Comparison of ENCODE assay signal across 11 cellular contexts in the genomic region with DNA sequence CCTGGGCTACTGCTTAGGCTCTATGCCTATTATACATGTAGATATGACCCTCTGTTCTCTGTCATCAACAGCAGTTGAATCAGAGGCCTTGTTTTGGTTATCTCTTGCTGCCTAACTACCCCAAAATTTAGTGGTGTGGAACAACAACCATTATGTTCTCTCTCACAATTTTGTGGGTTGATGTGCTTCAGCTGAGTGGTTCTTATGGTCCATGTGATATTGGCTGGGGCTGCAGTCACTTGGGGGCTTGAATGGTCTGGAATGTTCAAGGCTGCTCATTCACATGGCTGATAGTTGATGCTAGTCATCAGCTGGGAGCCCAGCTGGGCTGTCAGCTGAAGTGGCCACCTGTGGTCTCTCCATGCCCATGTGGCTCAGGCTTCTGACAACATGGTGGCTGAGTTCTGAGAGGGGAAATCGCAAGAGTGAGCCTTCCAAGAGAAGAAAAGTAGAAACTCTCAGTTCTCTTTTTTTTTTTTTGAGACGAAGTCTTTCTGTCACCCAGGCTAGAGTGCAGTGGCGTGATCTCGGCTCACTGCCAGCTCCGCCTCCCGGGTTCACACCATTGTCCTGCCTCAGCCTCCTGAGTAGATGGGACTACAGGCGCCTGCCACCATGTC. TPM values are rescaled to one million over a fixed set of nuclear protein-coding genes. Genes with fewer than 3 reads are reported as not detected.
DNase-seq lines count a peak whose midpoint lies in the region; ATAC-seq and TF ChIP-seq lines count a peak whose summit lies in the region.
"Had no signal": no experiment of that assay in that cellular context is flagged by ENCODE, and none has a peak within 500 bp of the region (broad histone marks: within the 10 kb centered on the region; RNA-seq: fewer than 3 reads in every experiment).

No MANE protein-coding gene starts in this region.

- no peaks in the 10 kb centered on the region for H4K20me1 ChIP-seq in SK-N-SH (ENCODE audit: insufficient read depth)

- H3K27me3 Mint-ChIP-seq in CD14-positive monocyte (ENCODE audit: low read depth in 3 of 3): peaks cover 0 to 3% (median 1%) of the 10 kb centered on the region in 3 donors
- H3K27me3 Mint-ChIP-seq in activated CD4-positive, alpha-beta T cell treated with anti-CD3 and anti-CD28 coated beads, Interleukin-2, amount 10 ng/mL, durations not matched to agents 24 days and 14 days: no peaks in the 10 kb centered on the region

- CTCF ChIA-PET in SK-N-SH (lab: Yijun Ruan, JAX): interaction anchor here (1.6 to 1.9 kb wide), 3 partner anchors 9 to 16 kb away, joined by 3 to 7 read pairs (median 6); no protein-coding TSS in a partner anchor

- no peak for TF ChIP-seq CTCF in CD14-positive monocyte (IDR thresholded peaks at IDR 0.05)
- TF ChIP-seq CTCF in SK-N-SH (IDR thresholded peaks at IDR 0.05): no peak

- peak overlapping the region in 6 of 7 donors; percentile 36 to 92 (median 88) for H3K27ac Mint-ChIP-seq in CD14-positive monocyte
- no peak overlapping the region for H3K27ac Mint-ChIP-seq in activated CD4-positive, alpha-beta T cell treated with anti-CD3 and anti-CD28 coated beads, Interleukin-2, amount 10 ng/mL, durations not matched to agents 24 days and 14 days
- H3K27ac Mint-ChIP-seq: T-helper 2 cell treated with Interferon-gamma antibody and Interleukin-4, amounts not matched to agents 5 μg/mL and 100 μg/mL, for 36 hours had no signal

- H3K4me3 ChIP-seq in SK-N-SH (ENCODE audit: low read depth in 2 of 2, low read length in 1 of 2): no peak overlapping the region

- intact Hi-C loops in CD14-positive monocyte (cut with micrococcal nuclease): no loop called here
- intact Hi-C loops in activated CD4-positive, alpha-beta T cell treated with anti-CD3 and anti-CD28 coated beads, Interleukin-2, amount 10 ng/mL, durations not matched to agents 24 days and 14 days (cut with micrococcal nuclease): no loop called here

- H3K27me3 ChIP-seq in SK-N-SH (ENCODE audit: insufficient read depth): no peaks in the 10 kb centered on the region

- WGBS in SK-N-SH (ENCODE audit: low lambda C conversion rate): 73% methylated on average over 7 of the region's 7 CpGs

- no peaks in the 10 kb centered on the region for H3K9me3 ChIP-seq in SK-N-SH

- H3K4me2 ChIP-seq in SK-N-SH: no peak overlapping the region

- H3K27ac ChIP-seq in SK-N-SH (ENCODE audit: low read depth in 2 of 2, low read length in 1 of 2): no peak overlapping the region

- H3K9me2 ChIP-seq in SK-N-SH: no peaks in the 10 kb centered on the region

- no peak overlapping the region for H2AFZ ChIP-seq in SK-N-SH (ENCODE audit: low read depth)

- POLR2A ChIA-PET in SK-N-SH (lab: Yijun Ruan, JAX): no interaction called here

- TF ChIP-seq RAD21 in SK-N-SH (IDR thresholded peaks at IDR 0.05; ENCODE audit: low read length): no peak

- DNase-seq in CD14-positive monocyte (ENCODE audit: low spot score) (peak; percentile 47), RPMI8226 (peak; percentile 85), Ammon's horn (ENCODE audit: low spot score) (no peak), SK-N-SH (no peak), NCI-H1092 (lab: John Stamatoyannopoulos, UW) (no peak)
- DNase-seq in activated CD4-positive, alpha-beta T cell treated with anti-CD3 and anti-CD28 coated beads, Interleukin-2, amount 10 ng/mL, durations not matched to agents 24 days and 14 days: no peak
- DNase-seq: KG1; stimulated activated CD4-positive, alpha-beta T cell treated with anti-CD3 and anti-CD28 coated beads, Interleukin-15, amount 100 ng/mL, for 24 hours had no signal

- peaks cover 11% of the 10 kb centered on the region for H3K4me1 Mint-ChIP-seq in CD14-positive monocyte
- no peaks in the 10 kb centered on the region for H3K4me1 Mint-ChIP-seq in activated CD4-positive, alpha-beta T cell treated with anti-CD3 and anti-CD28 coated beads, Interleukin-2, amount 10 ng/mL, durations not matched to agents 24 days and 14 days

- no peak overlapping the region for H3K4me3 Mint-ChIP-seq in CD14-positive monocyte
- no peak overlapping the region for H3K4me3 Mint-ChIP-seq in activated CD4-positive, alpha-beta T cell treated with anti-CD3 and anti-CD28 coated beads, Interleukin-2, amount 10 ng/mL, durations not matched to agents 24 days and 14 days
- H3K4me3 Mint-ChIP-seq: T-helper 2 cell treated with Interferon-gamma antibody and Interleukin-4, amounts not matched to agents 5 μg/mL and 100 μg/mL, for 36 hours had no signal

- TF ChIP-seq EP300 in SK-N-SH (IDR thresholded peaks at IDR 0.05; ENCODE audit: borderline replicate concordance in 1 of 2, low read depth in 1 of 2, low read length in 1 of 2): no peak

- H3K36me3 ChIP-seq in SK-N-SH (replicated peaks in 1 of 2; ENCODE audit: control insufficient read depth in 1 of 2, insufficient read depth in 2 of 2, low read length in 1 of 2): no peaks in the 10 kb centered on the region

- peak; percentile 94 for ATAC-seq in GM19324 (IDR thresholded peaks at IDR 0.05; ENCODE audit: low FRiP score, unreplicated experiment)
- ATAC-seq in HG03045 (IDR thresholded peaks at IDR 0.05; ENCODE audit: unreplicated experiment): peak; percentile 88

- no peak overlapping the region for H3K9ac ChIP-seq in SK-N-SH

- no peaks in the 10 kb centered on the region for H3K4me1 ChIP-seq in SK-N-SH (ENCODE audit: control insufficient read depth in 1 of 2, insufficient read depth in 2 of 2, low read depth in 1 of 2, low read length in 1 of 2)

- no peaks in the 10 kb centered on the region for H3K79me2 ChIP-seq in SK-N-SH (ENCODE audit: insufficient read depth)

- no peaks in the 10 kb centered on the region for H3F3A ChIP-seq in SK-N-SH (replicated peaks; ENCODE audit: insufficient read depth)

- peaks cover 14 to 33% of the 10 kb centered on the region in 2 donors for H3K36me3 Mint-ChIP-seq in CD14-positive monocyte
- peaks cover 7% of the 10 kb centered on the region for H3K36me3 Mint-ChIP-seq in activated CD4-positive, alpha-beta T cell treated with anti-CD3 and anti-CD28 coated beads, Interleukin-2, amount 10 ng/mL, durations not matched to agents 24 days and 14 days (ENCODE audit: low read depth)

- H3K9me3 Mint-ChIP-seq in CD14-positive monocyte: peaks cover 0 to 8% (median 0%) of the 10 kb centered on the region in 7 donors
- no peaks in the 10 kb centered on the region for H3K9me3 Mint-ChIP-seq in activated CD4-positive, alpha-beta T cell treated with anti-CD3 and anti-CD28 coated beads, Interleukin-2, amount 10 ng/mL, durations not matched to agents 24 days and 14 days
- H3K9me3 Mint-ChIP-seq: T-helper 2 cell treated with Interferon-gamma antibody and Interleukin-4, amounts not matched to agents 5 μg/mL and 100 μg/mL, for 36 hours had no signal

TF ChIP-seq in SK-N-SH, 30 proteins besides CTCF, POLR2A, EP300 and RAD21 (continues in another document):
- TF ChIP-seq RXRA (IDR thresholded peaks at IDR 0.05; ENCODE audit: borderline replicate concordance, low read depth) (no peak), TEAD4 (IDR thresholded peaks at IDR 0.05; ENCODE audit: borderline replicate concordance, insufficient read depth) (no peak), TCF12 (IDR thresholded peaks at IDR 0.05) (no peak), FOSL2 (IDR thresholded peaks at IDR 0.05; ENCODE audit: borderline replicate concordance, low read depth) (no peak), MXI1 (IDR thresholded peaks at IDR 0.05; ENCODE audit: low read depth, low read length) (no peak)
- TF ChIP-seq, protein P1, sequence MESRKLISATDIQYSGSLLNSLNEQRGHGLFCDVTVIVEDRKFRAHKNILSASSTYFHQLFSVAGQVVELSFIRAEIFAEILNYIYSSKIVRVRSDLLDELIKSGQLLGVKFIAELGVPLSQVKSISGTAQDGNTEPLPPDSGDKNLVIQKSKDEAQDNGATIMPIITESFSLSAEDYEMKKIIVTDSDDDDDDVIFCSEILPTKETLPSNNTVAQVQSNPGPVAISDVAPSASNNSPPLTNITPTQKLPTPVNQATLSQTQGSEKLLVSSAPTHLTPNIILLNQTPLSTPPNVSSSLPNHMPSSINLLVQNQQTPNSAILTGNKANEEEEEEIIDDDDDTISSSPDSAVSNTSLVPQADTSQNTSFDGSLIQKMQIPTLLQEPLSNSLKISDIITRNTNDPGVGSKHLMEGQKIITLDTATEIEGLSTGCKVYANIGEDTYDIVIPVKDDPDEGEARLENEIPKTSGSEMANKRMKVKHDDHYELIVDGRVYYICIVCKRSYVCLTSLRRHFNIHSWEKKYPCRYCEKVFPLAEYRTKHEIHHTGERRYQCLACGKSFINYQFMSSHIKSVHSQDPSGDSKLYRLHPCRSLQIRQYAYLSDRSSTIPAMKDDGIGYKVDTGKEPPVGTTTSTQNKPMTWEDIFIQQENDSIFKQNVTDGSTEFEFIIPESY (IDR thresholded peaks at IDR 0.05; ENCODE audit: borderline replicate concordance, low read depth): no peak
- TF ChIP-seq, protein P2, sequence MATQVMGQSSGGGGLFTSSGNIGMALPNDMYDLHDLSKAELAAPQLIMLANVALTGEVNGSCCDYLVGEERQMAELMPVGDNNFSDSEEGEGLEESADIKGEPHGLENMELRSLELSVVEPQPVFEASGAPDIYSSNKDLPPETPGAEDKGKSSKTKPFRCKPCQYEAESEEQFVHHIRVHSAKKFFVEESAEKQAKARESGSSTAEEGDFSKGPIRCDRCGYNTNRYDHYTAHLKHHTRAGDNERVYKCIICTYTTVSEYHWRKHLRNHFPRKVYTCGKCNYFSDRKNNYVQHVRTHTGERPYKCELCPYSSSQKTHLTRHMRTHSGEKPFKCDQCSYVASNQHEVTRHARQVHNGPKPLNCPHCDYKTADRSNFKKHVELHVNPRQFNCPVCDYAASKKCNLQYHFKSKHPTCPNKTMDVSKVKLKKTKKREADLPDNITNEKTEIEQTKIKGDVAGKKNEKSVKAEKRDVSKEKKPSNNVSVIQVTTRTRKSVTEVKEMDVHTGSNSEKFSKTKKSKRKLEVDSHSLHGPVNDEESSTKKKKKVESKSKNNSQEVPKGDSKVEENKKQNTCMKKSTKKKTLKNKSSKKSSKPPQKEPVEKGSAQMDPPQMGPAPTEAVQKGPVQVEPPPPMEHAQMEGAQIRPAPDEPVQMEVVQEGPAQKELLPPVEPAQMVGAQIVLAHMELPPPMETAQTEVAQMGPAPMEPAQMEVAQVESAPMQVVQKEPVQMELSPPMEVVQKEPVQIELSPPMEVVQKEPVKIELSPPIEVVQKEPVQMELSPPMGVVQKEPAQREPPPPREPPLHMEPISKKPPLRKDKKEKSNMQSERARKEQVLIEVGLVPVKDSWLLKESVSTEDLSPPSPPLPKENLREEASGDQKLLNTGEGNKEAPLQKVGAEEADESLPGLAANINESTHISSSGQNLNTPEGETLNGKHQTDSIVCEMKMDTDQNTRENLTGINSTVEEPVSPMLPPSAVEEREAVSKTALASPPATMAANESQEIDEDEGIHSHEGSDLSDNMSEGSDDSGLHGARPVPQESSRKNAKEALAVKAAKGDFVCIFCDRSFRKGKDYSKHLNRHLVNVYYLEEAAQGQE (IDR thresholded peaks at IDR 0.05; ENCODE audit: low read depth, low read length): no peak

RNA-seq across cellular contexts. Expression of a gene that starts 47.8 kb away (rescaled TPM):
- 10 to 100 TPM in 1 of 2 donors, 1 to 10 TPM in 1; 8.3 to 12.7 TPM for polyA plus RNA-seq in CD14-positive monocyte
- polyA plus RNA-seq in SK-N-SH (2012; rRNA removed): 4.5 and 5.8 TPM in 2 replicates
- 5.4 and 5.5 TPM in 2 replicates for polyA plus RNA-seq in SK-N-SH (2012; cell fraction: cytosol; rRNA removed)
- 3.0 and 4.1 TPM in 2 replicates for polyA plus RNA-seq in SK-N-SH (2012; cell fraction: nucleus; rRNA removed)
- 8.6 and 10.7 TPM in 2 replicates for total RNA-seq in activated CD4-positive, alpha-beta T cell treated with anti-CD3 and anti-CD28 coated beads, Interleukin-2, amount 10 ng/mL, durations not matched to agents 24 days and 14 days

Comparison
In these comparisons a context has a peak if more than half of its experiments do, and no peak if none do; other contexts are left out.
1. DNase-seq: peak in CD14-positive monocyte (single experiment) and RPMI8226 (single experiment); none in Ammon's horn (single experiment), SK-N-SH (single experiment), NCI-H1092 (single experiment) and activated CD4-positive, alpha-beta T cell treated with anti-CD3 and anti-CD28 coated beads, Interleukin-2, amount 10 ng/mL, durations not matched to agents 24 days and 14 days (single experiment).